In the genomic region with DNA sequence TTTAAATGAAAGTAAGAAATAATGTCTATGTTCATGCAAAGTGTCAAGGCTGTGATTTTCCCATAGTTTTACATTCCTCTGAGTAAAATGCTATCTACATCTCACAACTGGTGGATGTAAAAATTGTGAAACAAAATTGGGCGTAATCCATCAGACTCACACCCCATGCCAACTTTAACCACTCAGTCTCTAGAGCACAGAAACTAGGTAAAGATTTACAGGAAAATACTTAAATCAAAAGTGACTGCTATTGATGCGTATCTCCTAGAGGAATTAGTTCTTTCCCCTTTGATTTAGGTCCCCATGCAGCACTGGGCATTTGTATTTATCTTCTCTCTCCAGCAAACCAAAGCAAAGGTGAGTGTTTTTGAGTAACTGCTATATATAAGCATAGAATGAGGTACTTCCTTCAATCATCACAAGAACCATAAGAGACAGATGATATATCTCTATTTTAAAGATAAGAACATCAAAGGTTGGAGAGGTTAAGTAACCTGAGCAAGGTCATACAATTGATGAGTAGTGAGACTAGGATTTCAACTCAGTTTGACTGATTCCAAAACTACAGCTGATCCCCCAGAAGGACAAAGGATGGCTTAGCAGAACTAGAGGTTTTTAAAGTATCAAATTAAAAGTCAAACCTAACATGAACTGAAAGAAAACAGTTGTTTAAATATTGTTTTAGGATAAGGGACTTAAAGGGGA, we compare ENCODE assay signal across 15 cellular contexts.
DNase-seq lines count a peak whose midpoint lies in the region; ATAC-seq and TF ChIP-seq lines count a peak whose summit lies in the region.
"Had no signal": no experiment of that assay in that cellular context is flagged by ENCODE, and none has a peak within 500 bp of the region (broad histone marks: within the 10 kb centered on the region; RNA-seq: fewer than 3 reads in every experiment).

No MANE protein-coding gene starts in this region.

- TF ChIP-seq CTCF in osteoblast (IDR thresholded peaks at IDR 0.05; ENCODE audit: extremely low read depth, low read depth, low read length) = no peak

- no peak overlapping the region for H2AFZ ChIP-seq in osteoblast (ENCODE audit: low read length)

- no peak overlapping the region for H3K4me2 ChIP-seq in osteoblast (ENCODE audit: insufficient read depth, low read length)

- no peaks in the 10 kb centered on the region for H4K20me1 ChIP-seq in osteoblast (ENCODE audit: insufficient read depth, low read length)
- H4K20me1 ChIP-seq: BLaER1 treated with 17β-estradiol and CSF1 and Interleukin-3, amounts not matched to agents 10 nM and 100 nM had no signal

- H3K27me3 ChIP-seq in osteoblast (ENCODE audit: insufficient read depth, low read length) = no peaks in the 10 kb centered on the region
- H3K27me3 ChIP-seq: BLaER1 treated with 17β-estradiol and CSF1 and Interleukin-3, amounts not matched to agents 10 nM and 100 nM had no signal

- peak; percentile 52 for ATAC-seq in GM19043 (IDR thresholded peaks at IDR 0.05; ENCODE audit: low read depth, unreplicated experiment)
- ATAC-seq in HG02610 (IDR thresholded peaks at IDR 0.05; ENCODE audit: unreplicated experiment) = peak; percentile 56
- ATAC-seq in HG03159 (IDR thresholded peaks at IDR 0.05; ENCODE audit: unreplicated experiment) = peak; percentile 66
- ATAC-seq: HepG2 had no signal

- H3K4me3 ChIP-seq in osteoblast (ENCODE audit: insufficient read depth, low read length) = no peak overlapping the region
- H3K4me3 ChIP-seq: BLaER1 treated with 17β-estradiol and CSF1 and Interleukin-3, amounts not matched to agents 10 nM and 100 nM had no signal

- H3K79me2 ChIP-seq in osteoblast (ENCODE audit: insufficient read depth, low read length) = no peaks in the 10 kb centered on the region

- H3K36me3 ChIP-seq in osteoblast (ENCODE audit: insufficient read depth, low read length) = no peaks in the 10 kb centered on the region
- H3K36me3 ChIP-seq: BLaER1 treated with 17β-estradiol and CSF1 and Interleukin-3, amounts not matched to agents 10 nM and 100 nM had no signal

- no peak overlapping the region for H3K27ac ChIP-seq in osteoblast (ENCODE audit: low read depth, low read length)
- H3K27ac ChIP-seq: BLaER1 treated with 17β-estradiol and CSF1 and Interleukin-3, amounts not matched to agents 10 nM and 100 nM; epithelial cell of prostate had no signal

- H3K4me1 ChIP-seq in osteoblast (ENCODE audit: insufficient read depth, low read length) = no peaks in the 10 kb centered on the region

- DNase-seq in osteoblast (ENCODE audit: insufficient read length, low spot score, missing footprints) (peak; percentile 34), SIG-M5 (lab: John Stamatoyannopoulos, UW) (no peak), SHP77 treated with DMSO at 0.1 percent for 48 hours (lab: John Stamatoyannopoulos, UW) (no peak), C1 segment of cervical spinal cord (lab: John Stamatoyannopoulos, UW) (no peak), hippocampal formation (lab: John Stamatoyannopoulos, UW) (no peak)
- DNase-seq: activated CD4-positive, CD25-positive, alpha-beta regulatory T cell; DMS53; nephron progenitor cell; substantia nigra had no signal

- no peaks in the 10 kb centered on the region for H3K9me3 ChIP-seq in osteoblast (ENCODE audit: low read depth, low read length)
- H3K9me3 ChIP-seq: BLaER1 treated with 17β-estradiol and CSF1 and Interleukin-3, amounts not matched to agents 10 nM and 100 nM had no signal
